32 cellular contexts compared by ENCODE assay signal in genomic region chr1:37464443-37464842, GRCh38. TPM values are rescaled to one million over a fixed set of nuclear protein-coding genes. Genes with fewer than 3 reads are reported as not detected.
"Had no signal": no experiment of that assay in that cellular context is flagged by ENCODE, and none has a peak within 500 bp of the region (broad histone marks: within the 10 kb centered on the region; RNA-seq: fewer than 3 reads in every experiment).

No MANE protein-coding gene starts in this region.

- ATAC-seq: esophagus mucosa; foreskin keratinocyte; gastroesophageal sphincter; heart left ventricle; left colon; left ventricle myocardium superior; natural killer cell; sciatic nerve; stimulated activated naive CD8-positive, alpha-beta T cell treated with anti-CD3 and anti-CD28 coated beads, Interleukin-15, amount 100 ng/mL, for 72 hours had no signal

- H3K27me3 Mint-ChIP-seq: memory B cell; stimulated activated naive CD8-positive, alpha-beta T cell treated with anti-CD3 and anti-CD28 coated beads, Interleukin-15, amount 100 ng/mL, for 72 hours had no signal

- H3K4me3 ChIP-seq: dorsolateral prefrontal cortex, gastroesophageal sphincter, heart left ventricle, lower lobe of right lung, ovary, smooth muscle cell, thyroid gland, vagina had no signal

- H3K4me2 ChIP-seq: smooth muscle cell had no signal

- DNase-seq: dorsolateral prefrontal cortex; effector CD8-positive, alpha-beta T cell; endodermal cell; foreskin keratinocyte; heart left ventricle; hippocampal formation; immature natural killer cell; islet precursor cell; kidney glomerular epithelial cell; left colon; left ventricle myocardium superior; lower lobe of right lung; natural killer cell; occipital lobe; ovary; retina; stimulated activated CD4-positive, alpha-beta T cell treated with anti-CD3 and anti-CD28 coated beads, Interleukin-12 subunit alpha, Interleukin-12 subunit beta, amount 100 ng/mL, for 4 hours; stimulated activated CD4-positive, alpha-beta T cell treated with anti-CD3 and anti-CD28 coated beads, Interleukin-1b, Interleukin-23, amount 100 ng/mL, for 48 hours; stimulated activated CD4-positive, alpha-beta T cell treated with anti-CD3 and anti-CD28 coated beads, Interleukin-4, amount 100 ng/mL, for 1 hour; stimulated activated CD8-positive, alpha-beta memory T cell treated with anti-CD3 and anti-CD28 coated beads, Interleukin-4, amount 100 ng/mL, for 48 hours; stimulated activated naive CD4-positive, alpha-beta T cell; stimulated activated naive CD8-positive, alpha-beta T cell treated with anti-CD3 and anti-CD28 coated beads, Interleukin-15, amount 100 ng/mL, for 72 hours; thyroid gland; trophoblast cell had no signal

- H3K27me3 ChIP-seq: dorsolateral prefrontal cortex, foreskin keratinocyte, gastroesophageal sphincter, heart left ventricle, ovary, thyroid gland, vagina had no signal

- H3K36me3 ChIP-seq: gastroesophageal sphincter, lower lobe of right lung, ovary, thyroid gland, vagina had no signal

- H3K4me3 Mint-ChIP-seq: endodermal cell; immature natural killer cell; memory B cell; natural killer cell; stimulated activated naive CD8-positive, alpha-beta T cell treated with anti-CD3 and anti-CD28 coated beads, Interleukin-15, amount 100 ng/mL, for 72 hours had no signal

- H3K36me3 Mint-ChIP-seq: immature natural killer cell, memory B cell, natural killer cell had no signal

- H3K27ac ChIP-seq: dorsolateral prefrontal cortex, epithelial cell of prostate, foreskin keratinocyte, lower lobe of right lung, ovary, vagina had no signal

- H3K9me3 ChIP-seq: gastroesophageal sphincter, heart left ventricle, lower lobe of right lung, ovary, thyroid gland, vagina had no signal

- H3K9me3 Mint-ChIP-seq: endodermal cell; immature natural killer cell; memory B cell; natural killer cell; stimulated activated naive CD8-positive, alpha-beta T cell treated with anti-CD3 and anti-CD28 coated beads, Interleukin-15, amount 100 ng/mL, for 72 hours had no signal

- H3K27ac Mint-ChIP-seq: endodermal cell, immature natural killer cell, memory B cell, natural killer cell had no signal

- H3K4me1 ChIP-seq: foreskin keratinocyte, thyroid gland had no signal

- H3K4me1 Mint-ChIP-seq: immature natural killer cell, memory B cell had no signal

RNA-seq across cellular contexts. Expression of gene ZC3H12A, which starts 9.9 kb away (rescaled TPM):
- polyA plus RNA-seq: neural cell had no signal
